ENCODE assay signal across 15 cellular contexts in the genomic region with DNA sequence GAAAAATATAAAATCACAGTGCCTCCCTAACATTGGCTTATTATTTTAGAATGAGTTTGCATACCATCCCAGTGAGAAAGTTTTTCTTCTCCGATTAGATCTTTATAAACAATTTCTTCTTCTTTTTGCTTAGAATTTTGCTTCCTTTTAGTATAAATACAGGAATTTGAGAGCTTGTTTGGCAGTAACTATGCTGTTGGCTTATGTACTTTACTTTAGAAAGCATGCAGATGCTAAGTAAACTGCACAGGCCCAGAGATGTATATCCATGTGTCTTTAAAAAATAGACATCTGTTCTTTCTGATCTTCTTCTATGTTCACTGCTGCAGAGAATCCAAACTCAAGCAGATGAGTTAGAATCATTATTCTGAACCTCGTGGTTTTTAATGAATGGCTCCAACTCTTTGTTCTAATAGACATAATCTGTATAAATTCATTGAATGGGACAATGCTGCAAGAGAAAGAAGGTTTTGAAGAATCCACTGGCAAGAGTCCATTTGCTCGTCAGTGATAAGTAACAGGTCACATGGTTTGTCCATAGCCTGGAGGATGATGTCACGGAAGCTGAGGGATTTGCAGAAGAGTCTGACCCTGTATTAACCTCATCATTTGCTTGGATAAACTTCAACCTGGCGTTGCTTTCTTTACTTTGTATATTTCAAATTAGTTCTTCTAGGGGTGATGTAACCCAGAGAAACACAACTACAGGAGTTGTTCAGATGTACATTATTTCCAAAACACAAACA.
DNase-seq lines count a peak whose midpoint lies in the region; TF ChIP-seq lines count a peak whose summit lies in the region.
"Had no signal": no experiment of that assay in that cellular context is flagged by ENCODE, and none has a peak within 500 bp of the region (broad histone marks: within the 10 kb centered on the region; RNA-seq: fewer than 3 reads in every experiment).

No MANE protein-coding gene starts in this region.

- peaks cover 6% of the 10 kb centered on the region for H3K4me1 ChIP-seq in adipocyte (ENCODE audit: control insufficient read depth, insufficient read depth, low read length)

- DNase-seq in H4 (ENCODE audit: low spot score): peak; percentile 41
- DNase-seq in adipocyte (ENCODE audit: low read depth): peak; percentile 77
- peak; percentile 83 for DNase-seq in fibroblast of villous mesenchyme (ENCODE audit: low read depth)
- peak; percentile 68 for DNase-seq in renal cortical epithelial cell (ENCODE audit: low read depth)
- DNase-seq in iPS-NIHi7 (ENCODE audit: extremely low spot score): no peak
- DNase-seq in NK-92 treated with Interleukin-12 subunit alpha and Interleukin-12 subunit beta, amount 100 ng/mL, for 24 hours (lab: John Stamatoyannopoulos, UW): no peak
- DNase-seq in RKO (ENCODE audit: low spot score): no peak
- DNase-seq in posterior cingulate gyrus: no peak
- DNase-seq: activated CD4-positive, alpha-beta T cell treated with anti-CD3 and anti-CD28 coated beads for 36 hours; activated naive CD8-positive, alpha-beta T cell treated with anti-CD3 and anti-CD28 coated beads, Interleukin-2, amount 50 U/mL, for 24 hours; activated T-cell treated with anti-CD3 and anti-CD28 coated beads, Interleukin-2, amount 50 U/mL, for 4 hours; NCI-H1417; NCI-H2227 treated with DMSO at 0.1 percent for 48 hours; retina; T-helper 1 cell had no signal

- H3K9ac ChIP-seq in adipocyte (ENCODE audit: low read length): no peak overlapping the region

- no peak overlapping the region for H3K4me3 ChIP-seq in adipocyte (ENCODE audit: low read length)
- no peak overlapping the region for H3K4me3 ChIP-seq in fibroblast of villous mesenchyme (ENCODE audit: low read depth, low read length)

- TF ChIP-seq CTCF in fibroblast of villous mesenchyme (IDR thresholded peaks at IDR 0.05; ENCODE audit: insufficient read depth, low read depth, low read length): no peak

- H3K9me3 ChIP-seq in adipocyte (ENCODE audit: control insufficient read depth, low read length): no peaks in the 10 kb centered on the region

- intact Hi-C loops in posterior cingulate gyrus (cut with DNase I): no loop called here

- no peaks in the 10 kb centered on the region for H3K27me3 ChIP-seq in adipocyte (replicated peaks; ENCODE audit: control insufficient read depth, insufficient read depth, low read length)

- no peaks in the 10 kb centered on the region for H3K36me3 ChIP-seq in adipocyte (ENCODE audit: control insufficient read depth, insufficient read depth, low read length, severe bottlenecking)

Comparison
In these comparisons a context has a peak if more than half of its experiments do, and no peak if none do; other contexts are left out.
1. DNase-seq: peak in H4 (single experiment), adipocyte (single experiment), fibroblast of villous mesenchyme (single experiment) and renal cortical epithelial cell (single experiment); none in iPS-NIHi7 (single experiment), NK-92 treated with Interleukin-12 subunit alpha and Interleukin-12 subunit beta, amount 100 ng/mL, for 24 hours (single experiment), RKO (single experiment) and posterior cingulate gyrus (0 of 10).